Comparison of ENCODE assay signal across 20 cellular contexts in the genomic region with DNA sequence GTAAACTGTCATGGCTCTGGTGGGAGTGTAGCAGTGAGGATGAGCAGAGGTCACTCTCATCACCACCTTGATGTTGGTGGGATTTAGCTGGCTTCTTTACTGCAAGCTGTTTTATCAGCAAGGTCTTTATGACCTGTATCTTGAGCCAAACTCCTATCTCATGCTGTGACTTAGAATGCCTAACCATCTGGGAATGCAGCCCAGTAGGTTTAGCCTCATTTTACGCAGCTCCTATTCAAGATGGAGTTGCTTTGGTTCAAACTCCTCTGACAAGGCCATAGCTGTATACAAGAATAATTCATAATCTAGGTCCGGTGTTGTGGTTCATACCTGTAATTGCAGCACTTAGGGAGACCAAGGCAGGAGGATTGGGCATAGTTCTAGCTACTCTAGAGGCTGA.
"Had no signal": no experiment of that assay in that cellular context is flagged by ENCODE, and none has a peak within 500 bp of the region (broad histone marks: within the 10 kb centered on the region; RNA-seq: fewer than 3 reads in every experiment).

No MANE protein-coding gene starts in this region.

- FAIRE-seq: endometrium, kidney had no signal

- H3K9me3 ChIP-seq: esophagus muscularis mucosa, left ventricle myocardium inferior, lower lobe of right lung, spleen, tibial nerve, upper lobe of right lung had no signal

- H3K4me3 ChIP-seq: esophagus muscularis mucosa, hepatocyte, left ventricle myocardium inferior, lower lobe of right lung, spleen, tibial nerve, upper lobe of right lung had no signal

- H2AFZ ChIP-seq: hepatocyte had no signal

- H3K79me2 ChIP-seq: hepatocyte had no signal

- H3K27ac ChIP-seq: epithelial cell of prostate, hepatocyte, left ventricle myocardium inferior, lower lobe of right lung, spleen, upper lobe of right lung had no signal

- H3K36me3 ChIP-seq: esophagus muscularis mucosa, left ventricle myocardium inferior, lower lobe of right lung, spleen, tibial nerve, upper lobe of right lung had no signal

- H3K27me3 ChIP-seq: esophagus muscularis mucosa, hepatocyte, spleen, tibial nerve, upper lobe of right lung had no signal

- DNase-seq: cortex of kidney; effector memory CD4-positive, alpha-beta T cell; foreskin fibroblast; head of caudate nucleus; kidney; left cardiac atrium; left ventricle myocardium inferior; lower lobe of right lung; naive B cell; spleen; stimulated activated CD4-positive, alpha-beta T cell treated with anti-CD3 and anti-CD28 coated beads, Interleukin-15, amount 100 ng/mL, for 24 hours; stimulated activated CD4-positive, alpha-beta T cell treated with anti-CD3 and anti-CD28 coated beads, Interleukin-1b, Interleukin-23, amount 100 ng/mL, for 48 hours; stimulated activated CD4-positive, alpha-beta T cell treated with anti-CD3 and anti-CD28 coated beads, Interleukin-4, amount 100 ng/mL, for 24 hours; upper lobe of right lung had no signal

- H3K4me1 ChIP-seq: lower lobe of right lung had no signal

- H3K4me2 ChIP-seq: hepatocyte had no signal

- ATAC-seq: left cardiac atrium; lower lobe of right lung; stimulated activated memory B cell treated with anti-CD40 and anti-IgM and Interleukin-4, amounts not matched to agents 10 μg/mL and 1 μg/mL and 100 μg/mL, for 72 hours; upper lobe of right lung had no signal
